In genomic region chr5:180860887-180861822, GRCh38 we compare ENCODE assay signal across 1 cellular context.
A peak's percentile ranks its signal among the peaks of the same experiment; 100 is the strongest.
TF ChIP-seq lines count a peak whose summit lies in the region.

Gene ZFP62 (minus strand): TSS chr5:180861276. CDS start chr5:180861219, 57 bp downstream.

TF ChIP-seq in HepG2, 621 proteins besides CTCF, POLR2A, EP300 and RAD21 (continued from another document and continues in another):
- no peak for TF ChIP-seq PBX3 (CRISPR knock-in tag; IDR thresholded peaks at IDR 0.05; ENCODE audit: borderline replicate concordance)
- TF ChIP-seq MAFK (conservative IDR thresholded peaks at IDR 0.05 in 1 of 2, IDR thresholded peaks at IDR 0.05 in 1 of 2; ENCODE audit: low read length in 2 of 2): no peak
- 0 out of 2 replicates have a peak, but pooled peaks have one; percentile 43 for TF ChIP-seq ZNF704 (CRISPR knock-in tag; IDR thresholded peaks at IDR 0.05; ENCODE audit: borderline replicate concordance)
- no peak for TF ChIP-seq XBP1 (CRISPR knock-in tag; IDR thresholded peaks at IDR 0.05)
- TF ChIP-seq HIVEP1 (CRISPR knock-in tag; IDR thresholded peaks at IDR 0.05): peak; percentile 72; the same call in 1 of the 2 replicates
- TF ChIP-seq ZNF556 (CRISPR knock-in tag; IDR thresholded peaks at IDR 0.05; ENCODE audit: borderline replicate concordance): peak; percentile 45; the same call in 1 of the 2 replicates
- TF ChIP-seq E2F2 (CRISPR knock-in tag; IDR thresholded peaks at IDR 0.05; ENCODE audit: borderline replicate concordance): no peak
- peak; percentile 73; the same call in 1 of the 2 replicates for TF ChIP-seq BRF2 (CRISPR knock-in tag; IDR thresholded peaks at IDR 0.05)
- TF ChIP-seq ATF2 (CRISPR knock-in tag; IDR thresholded peaks at IDR 0.05): no peak
- TF ChIP-seq LCORL (IDR thresholded peaks at IDR 0.05): no peak
- peak; percentile 71 for TF ChIP-seq LCORL (CRISPR knock-in tag; IDR thresholded peaks at IDR 0.05)
- no peak for TF ChIP-seq KLF11 (CRISPR knock-in tag; IDR thresholded peaks at IDR 0.05)
- no peak for TF ChIP-seq ZNF792 (CRISPR knock-in tag; IDR thresholded peaks at IDR 0.05)
- peak; percentile 60 for TF ChIP-seq PAXIP1 (CRISPR knock-in tag; conservative IDR thresholded peaks at IDR 0.05)
- peak; percentile 85 for TF ChIP-seq HOXA3 (CRISPR knock-in tag; IDR thresholded peaks at IDR 0.05)
- no peak for TF ChIP-seq ZNF512B (CRISPR knock-in tag; IDR thresholded peaks at IDR 0.05; ENCODE audit: borderline replicate concordance)
- peak; percentile 90 for TF ChIP-seq UBTF (CRISPR knock-in tag; IDR thresholded peaks at IDR 0.05)
- peak; percentile 14; the same call in 1 of the 2 replicates for TF ChIP-seq RXRA (CRISPR knock-in tag; IDR thresholded peaks at IDR 0.05)
- no peak for TF ChIP-seq ZNF580 (CRISPR knock-in tag; IDR thresholded peaks at IDR 0.05; ENCODE audit: borderline replicate concordance, low read depth)
- TF ChIP-seq ZNF230 (CRISPR knock-in tag; IDR thresholded peaks at IDR 0.05): 0 out of 2 replicates have a peak, but pooled peaks have one; percentile 42
- TF ChIP-seq RELA (CRISPR knock-in tag; IDR thresholded peaks at IDR 0.05): no peak
- no peak for TF ChIP-seq ZNF562 (CRISPR knock-in tag; IDR thresholded peaks at IDR 0.05; ENCODE audit: borderline replicate concordance)
- TF ChIP-seq ZNF616 (CRISPR knock-in tag; IDR thresholded peaks at IDR 0.05; ENCODE audit: low read depth): no peak; the same call in 1 of the 2 replicates
- TF ChIP-seq YEATS4 (CRISPR knock-in tag; IDR thresholded peaks at IDR 0.05; ENCODE audit: borderline replicate concordance): peak; percentile 93
- peak; percentile 85; the same call in 1 of the 2 replicates for TF ChIP-seq ZNF276 (CRISPR knock-in tag; IDR thresholded peaks at IDR 0.05; ENCODE audit: low read depth)
- TF ChIP-seq ZNF263 (CRISPR knock-in tag; IDR thresholded peaks at IDR 0.05): 0 out of 2 replicates have a peak, but pooled peaks have one; percentile 35
- 0 out of 2 replicates have a peak, but pooled peaks have one; percentile 20 for TF ChIP-seq ZSCAN25 (CRISPR knock-in tag; IDR thresholded peaks at IDR 0.05)
- TF ChIP-seq CREB1 (IDR thresholded peaks at IDR 0.05): no peak
- no peak for TF ChIP-seq CREB1 (CRISPR knock-in tag; IDR thresholded peaks at IDR 0.05)
- TF ChIP-seq ZKSCAN8 (CRISPR knock-in tag; IDR thresholded peaks at IDR 0.05; ENCODE audit: borderline replicate concordance): no peak
- peak; percentile 77; the same call in 1 of the 2 replicates for TF ChIP-seq ZMYM4 (CRISPR knock-in tag; IDR thresholded peaks at IDR 0.05)
- TF ChIP-seq HBP1 (CRISPR knock-in tag; IDR thresholded peaks at IDR 0.05; ENCODE audit: low read depth): peak; percentile 48; the same call in 1 of the 2 replicates
- TF ChIP-seq ELF3 (CRISPR knock-in tag; IDR thresholded peaks at IDR 0.05): peak; percentile 32; the same call in 1 of the 2 replicates
- TF ChIP-seq ZNF446 (CRISPR knock-in tag; IDR thresholded peaks at IDR 0.05): peak; percentile 80; the same call in 1 of the 2 replicates
- no peak for TF ChIP-seq ZNF589 (CRISPR knock-in tag; conservative IDR thresholded peaks at IDR 0.05)
- peak; percentile 86 for TF ChIP-seq GABPA (IDR thresholded peaks at IDR 0.05; ENCODE audit: low read depth, low read length)
- TF ChIP-seq GABPA (CRISPR knock-in tag; IDR thresholded peaks at IDR 0.05; ENCODE audit: low read depth): peak; percentile 90
